8 cellular contexts compared by ENCODE assay signal in genomic region chrX:2391869-2392606, GRCh38.
DNase-seq lines count a peak whose midpoint lies in the region; ATAC-seq and TF ChIP-seq lines count a peak whose summit lies in the region.
"Had no signal": no experiment of that assay in that cellular context is flagged by ENCODE, and none has a peak within 500 bp of the region (broad histone marks: within the 10 kb centered on the region; RNA-seq: fewer than 3 reads in every experiment).

No MANE protein-coding gene starts in this region.

- H3K27ac Mint-ChIP-seq in HFFc6: peak overlapping the region; percentile 61

- H3K27me3 Mint-ChIP-seq in HFFc6 (ENCODE audit: insufficient read depth): no peaks in the 10 kb centered on the region; the same call in 1 of the 2 replicates

- H3K4me1 Mint-ChIP-seq in HFFc6 (ENCODE audit: low read depth): peaks cover 30% of the 10 kb centered on the region

- H3K36me3 Mint-ChIP-seq in HFFc6 (ENCODE audit: low read depth): peaks cover 30% of the 10 kb centered on the region

- intact Hi-C loops in upper lobe of right lung (cut with DNase I): no loop called here
- intact Hi-C loops in mucosa of descending colon (cut with DNase I, micrococcal nuclease): no loop called here

- TF ChIP-seq CTCF in HFFc6 (IDR thresholded peaks at IDR 0.05): peak; percentile 54
- no peak for TF ChIP-seq CTCF in upper lobe of right lung (IDR thresholded peaks at IDR 0.05)
- no peak for TF ChIP-seq CTCF in mucosa of descending colon (IDR thresholded peaks at IDR 0.05)

- no peaks in the 10 kb centered on the region for H3K4me1 ChIP-seq in upper lobe of right lung
- H3K4me1 ChIP-seq in mucosa of descending colon (ENCODE audit: low read depth): no peaks in the 10 kb centered on the region

- H3K9me3 Mint-ChIP-seq in HFFc6: 0 out of 2 replicates have a peak, but pooled peaks cover 3% of the 10 kb centered on the region

- H3K36me3 ChIP-seq in upper lobe of right lung (no peaks in the 10 kb centered on the region), mucosa of descending colon (ENCODE audit: low read depth) (no peaks in the 10 kb centered on the region)

- H3K9me3 ChIP-seq in upper lobe of right lung (no peaks in the 10 kb centered on the region), mucosa of descending colon (peaks cover 7% of the 10 kb centered on the region)

- ATAC-seq in upper lobe of right lung (peak; percentile 41), mucosa of descending colon (no peak)

- H3K4me3 ChIP-seq in upper lobe of right lung (no peak overlapping the region), mucosa of descending colon (no peak overlapping the region)

- no peaks in the 10 kb centered on the region for H3K27me3 ChIP-seq in upper lobe of right lung

- peak overlapping the region; percentile 46 for H3K4me3 Mint-ChIP-seq in HFFc6

- DNase-seq in HFFc6: peak; percentile 90
- peak; percentile 95 for DNase-seq in amniotic epithelial cell (ENCODE audit: low read depth)
- DNase-seq in glomerular visceral epithelial cell (ENCODE audit: extremely low spot score): peak; percentile 95
- no peak for DNase-seq in upper lobe of right lung
- no peak for DNase-seq in NCI-H1105 treated with DMSO at 0.1 percent for 48 hours (lab: John Stamatoyannopoulos, UW)
- no peak for DNase-seq in mucosa of descending colon
- no peak for DNase-seq in activated CD4-positive, alpha-beta T cell treated with anti-CD3 and anti-CD28 coated beads for 48 hours
- DNase-seq: NCI-H774 had no signal

- H3K27ac ChIP-seq in upper lobe of right lung: no peak overlapping the region

Comparison
In these comparisons a context has a peak if more than half of its experiments do, and no peak if none do; other contexts are left out.
1. DNase-seq: peak in HFFc6 (single experiment), amniotic epithelial cell (single experiment) and glomerular visceral epithelial cell (single experiment); none in upper lobe of right lung (single experiment), NCI-H1105 treated with DMSO at 0.1 percent for 48 hours (single experiment), mucosa of descending colon (0 of 3) and activated CD4-positive, alpha-beta T cell treated with anti-CD3 and anti-CD28 coated beads for 48 hours (single experiment).